In genomic region chr2:231383701-231384435, GRCh38 we compare ENCODE assay signal across 22 cellular contexts. TPM values are rescaled to one million over a fixed set of nuclear protein-coding genes. Genes with fewer than 3 reads are reported as not detected.
DNase-seq lines count a peak whose midpoint lies in the region; ATAC-seq, FAIRE-seq and TF ChIP-seq lines count a peak whose summit lies in the region.
"Had no signal": no experiment of that assay in that cellular context is flagged by ENCODE, and none has a peak within 500 bp of the region (broad histone marks: within the 10 kb centered on the region; RNA-seq: fewer than 3 reads in every experiment).

No MANE protein-coding gene starts in this region.

- H2AFZ ChIP-seq in hepatocyte: no peak overlapping the region

- no peak overlapping the region for H3K4me3 ChIP-seq in NB4 (ENCODE audit: low read depth, low read length)
- no peak overlapping the region for H3K4me3 ChIP-seq in hepatocyte
- no peak overlapping the region for H3K4me3 ChIP-seq in small intestine (ENCODE audit: low read depth in 1 of 2, low read length in 2 of 2)
- H3K4me3 ChIP-seq: dorsolateral prefrontal cortex, heart right ventricle, left ventricle myocardium inferior, psoas muscle, thoracic aorta had no signal

- no peaks in the 10 kb centered on the region for H3K9me3 ChIP-seq in hepatocyte (ENCODE audit: low read depth)
- no peaks in the 10 kb centered on the region for H3K9me3 ChIP-seq in small intestine (ENCODE audit: control insufficient read depth, low read depth)
- H3K9me3 ChIP-seq: psoas muscle, thoracic aorta had no signal

- no peak for FAIRE-seq in small intestine (lab: Jason Lieb, UNC)

- no peaks in the 10 kb centered on the region for H3K9me2 ChIP-seq in hepatocyte (replicated peaks; ENCODE audit: insufficient read depth)

- 57% methylated on average over 12 of the region's 12 CpGs for WGBS in hepatocyte (ENCODE audit: low lambda C conversion rate, missing lambda C conversion rate)
- 48 to 61% (median 54%) methylated on average over 11 to 12 of the region's 12 CpGs for WGBS in small intestine, 3 donors

- no peak for TF ChIP-seq POLR2A in NB4 (IDR thresholded peaks at IDR 0.05; ENCODE audit: extremely low read depth, insufficient read length)

- CTCF ChIA-PET in HEK293T (lab: Yijun Ruan, JAX): no interaction called here

- H3K36me3 ChIP-seq in hepatocyte (replicated peaks; ENCODE audit: insufficient read depth, low read depth): no peaks in the 10 kb centered on the region
- no peaks in the 10 kb centered on the region for H3K36me3 ChIP-seq in small intestine (ENCODE audit: control insufficient read depth in 2 of 2, insufficient read depth in 2 of 2, low read length in 2 of 2)
- H3K36me3 ChIP-seq: heart right ventricle, left ventricle myocardium inferior, thoracic aorta had no signal

- no peak overlapping the region for H3K4me2 ChIP-seq in hepatocyte

- POLR2A ChIA-PET in HEK293T (lab: Yijun Ruan, JAX): no interaction called here

- H3K27me3 ChIP-seq in hepatocyte: no peaks in the 10 kb centered on the region
- H3K27me3 ChIP-seq in small intestine (ENCODE audit: control insufficient read depth in 2 of 2, insufficient read depth in 2 of 2, low read length in 2 of 2): no peaks in the 10 kb centered on the region
- H3K27me3 ChIP-seq: dorsolateral prefrontal cortex, heart right ventricle had no signal

- no peak for DNase-seq in HEK293T (ENCODE audit: extremely low spot score)
- DNase-seq in NB4 (ENCODE audit: low read depth): peak; percentile 98
- peak; percentile 58 for DNase-seq in hepatocyte (ENCODE audit: low spot score)
- peak; percentile 30 for DNase-seq in small intestine
- DNase-seq in COLO829 (ENCODE audit: low spot score): no peak
- DNase-seq: activated naive CD4-positive, alpha-beta T cell treated with anti-CD3 and anti-CD28 coated beads for 36 hours; activated T-cell treated with anti-CD3 and anti-CD28 coated beads, Interleukin-2, amount 50 U/mL, for 48 hours; amygdala; CD8-positive, alpha-beta memory T cell; dorsolateral prefrontal cortex; heart right ventricle; left ventricle myocardium inferior; midbrain; NCI-H1417; NCI-H524; psoas muscle; stimulated activated CD4-positive, alpha-beta T cell treated with anti-CD3 and anti-CD28 coated beads, Interleukin-2, amount 100 ng/mL, for 24 hours; stimulated activated naive CD4-positive, alpha-beta T cell treated with Interleukin-2 at 50 U/mL for 16 hours had no signal

- H3K79me2 ChIP-seq in hepatocyte: no peaks in the 10 kb centered on the region

- H3K4me1 ChIP-seq in hepatocyte (ENCODE audit: insufficient read depth) (peaks cover 8% of the 10 kb centered on the region), small intestine (ENCODE audit: control insufficient read depth in 2 of 2, insufficient read depth in 1 of 2, low read depth in 1 of 2, low read length in 1 of 2) (no peaks in the 10 kb centered on the region)
- H3K4me1 ChIP-seq: psoas muscle had no signal

- no peaks in the 10 kb centered on the region for H4K20me1 ChIP-seq in hepatocyte (ENCODE audit: insufficient read depth, poor library complexity, severe bottlenecking)

- peak overlapping the region; percentile 60 for H3K27ac ChIP-seq in hepatocyte
- no peak overlapping the region for H3K27ac ChIP-seq in small intestine (ENCODE audit: low read depth in 1 of 2, low read length in 1 of 2)
- H3K27ac ChIP-seq: dorsolateral prefrontal cortex, heart right ventricle, left ventricle myocardium inferior, psoas muscle, thoracic aorta had no signal

- TF ChIP-seq CTCF in NB4 (IDR thresholded peaks at IDR 0.05; ENCODE audit: low read depth, low read length): no peak
- TF ChIP-seq CTCF in hepatocyte (IDR thresholded peaks at IDR 0.05; ENCODE audit: poor library complexity): no peak

- ATAC-seq in HG03457 (IDR thresholded peaks at IDR 0.05; ENCODE audit: unreplicated experiment) (no peak), HG02623 (IDR thresholded peaks at IDR 0.05; ENCODE audit: unreplicated experiment) (no peak)
- ATAC-seq: psoas muscle had no signal

TF ChIP-seq in HEK293T, 16 proteins besides CTCF, POLR2A, EP300 and RAD21:
- peak; percentile 43 for TF ChIP-seq PKNOX1 (IDR thresholded peaks at IDR 0.05)
- no peak for TF ChIP-seq NFRKB (IDR thresholded peaks at IDR 0.05)

RNA-seq across cellular contexts. Expression of gene B3GNT7, which starts 11.6 kb away (rescaled TPM):
- total RNA-seq in hepatocyte: 4.0 and 6.2 TPM in 2 replicates
- 2.3 and 4.3 TPM in 2 replicates for polyA plus RNA-seq in hepatocyte
- 10 to 100 TPM; 13.8 to 22.0 (median 14.5) TPM for polyA plus RNA-seq in small intestine
- total RNA-seq: activated naive CD4-positive, alpha-beta T cell treated with anti-CD3 and anti-CD28 coated beads for 36 hours; LHCN-M2 had no signal

Comparison
In these comparisons a context has a peak if more than half of its experiments do, and no peak if none do; other contexts are left out.
1. DNase-seq: peak in NB4 (single experiment), hepatocyte (single experiment) and small intestine (single experiment); none in HEK293T (single experiment) and COLO829 (single experiment).